ENCODE assay signal across 1 cellular context in genomic region chr12:48929551-48929950, GRCh38.
TF ChIP-seq lines count a peak whose summit lies in the region.

No MANE protein-coding gene starts in this region.

TF ChIP-seq in HepG2, 621 proteins besides CTCF, POLR2A, EP300 and RAD21:
- no peak for TF ChIP-seq ELK4 (CRISPR knock-in tag; IDR thresholded peaks at IDR 0.05; ENCODE audit: borderline replicate concordance)
- no peak for TF ChIP-seq ZNF567 (CRISPR knock-in tag; IDR thresholded peaks at IDR 0.05; ENCODE audit: borderline replicate concordance)
- TF ChIP-seq TOPORS (CRISPR knock-in tag; IDR thresholded peaks at IDR 0.05), result no peak
- TF ChIP-seq CEBPG (CRISPR knock-in tag; IDR thresholded peaks at IDR 0.05), result no peak
- no peak for TF ChIP-seq RAD51 (IDR thresholded peaks at IDR 0.05; ENCODE audit: borderline replicate concordance)
- TF ChIP-seq ZFP36L1 (CRISPR knock-in tag; IDR thresholded peaks at IDR 0.05), result no peak
- no peak for TF ChIP-seq RFXANK (CRISPR knock-in tag; IDR thresholded peaks at IDR 0.05)
- TF ChIP-seq NCOR1 (IDR thresholded peaks at IDR 0.05; ENCODE audit: borderline replicate concordance, low read length), result no peak
- TF ChIP-seq NR3C1 (CRISPR knock-in tag; IDR thresholded peaks at IDR 0.05), result no peak
- TF ChIP-seq ZBTB3 (CRISPR knock-in tag; IDR thresholded peaks at IDR 0.05; ENCODE audit: borderline replicate concordance, low read depth), result no peak
- no peak for TF ChIP-seq BORCS8-MEF2B (CRISPR knock-in tag; IDR thresholded peaks at IDR 0.05)
- no peak for TF ChIP-seq SOX5 (CRISPR knock-in tag; IDR thresholded peaks at IDR 0.05; ENCODE audit: borderline replicate concordance)
- TF ChIP-seq RBFOX2 (IDR thresholded peaks at IDR 0.05; ENCODE audit: low read depth, low read length), result no peak
- TF ChIP-seq ATRX (CRISPR knock-in tag; IDR thresholded peaks at IDR 0.05; ENCODE audit: borderline replicate concordance), result no peak
- TF ChIP-seq ZNF773 (CRISPR knock-in tag; IDR thresholded peaks at IDR 0.05; ENCODE audit: borderline replicate concordance), result no peak
- no peak for TF ChIP-seq NR2C2 (CRISPR knock-in tag; IDR thresholded peaks at IDR 0.05; ENCODE audit: borderline replicate concordance)
- no peak for TF ChIP-seq HNRNPH1 (optimal IDR thresholded peaks at IDR 0.05; ENCODE audit: low read depth, low read length)
- TF ChIP-seq SALL2 (CRISPR knock-in tag; IDR thresholded peaks at IDR 0.05), result no peak
- TF ChIP-seq ZFP91 (CRISPR knock-in tag; IDR thresholded peaks at IDR 0.05; ENCODE audit: borderline replicate concordance), result no peak
- no peak for TF ChIP-seq LCORL (IDR thresholded peaks at IDR 0.05)
- no peak for TF ChIP-seq LCORL (CRISPR knock-in tag; IDR thresholded peaks at IDR 0.05)
